ENCODE assay signal across 1 cellular context in the genomic region with DNA sequence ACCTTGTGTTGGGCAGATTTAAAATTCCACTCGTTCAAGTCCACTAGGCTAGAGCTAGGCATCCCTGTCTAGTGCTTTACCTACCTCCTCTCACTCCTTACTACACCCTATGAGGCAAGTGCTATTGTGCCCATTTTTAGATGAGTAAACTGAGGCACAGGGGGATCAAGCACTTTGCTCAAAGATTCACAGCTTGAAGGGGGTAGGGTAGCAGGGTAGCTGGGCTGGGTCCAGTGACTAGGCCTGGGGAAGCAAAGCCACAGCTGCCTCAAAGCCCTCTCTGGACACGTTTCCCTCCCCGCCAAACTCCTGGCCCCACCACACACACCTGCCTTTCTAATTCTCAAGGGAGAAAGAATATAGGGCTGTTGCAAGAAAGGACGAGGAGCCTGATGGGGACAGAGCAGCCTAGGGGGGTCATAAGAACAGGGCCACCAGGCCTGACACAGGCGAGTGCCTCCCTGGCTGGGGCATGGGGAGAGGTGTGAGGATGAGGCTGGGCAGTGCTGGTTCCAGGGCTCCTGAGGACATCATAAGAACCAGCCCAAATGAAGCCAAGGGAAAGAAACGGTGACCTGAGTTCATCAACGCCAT.
TF ChIP-seq lines count a peak whose summit lies in the region.

No MANE protein-coding gene starts in this region.

TF ChIP-seq in HepG2, 621 proteins besides CTCF, POLR2A, EP300 and RAD21 (continued from another document):
- TF ChIP-seq, protein P1, sequence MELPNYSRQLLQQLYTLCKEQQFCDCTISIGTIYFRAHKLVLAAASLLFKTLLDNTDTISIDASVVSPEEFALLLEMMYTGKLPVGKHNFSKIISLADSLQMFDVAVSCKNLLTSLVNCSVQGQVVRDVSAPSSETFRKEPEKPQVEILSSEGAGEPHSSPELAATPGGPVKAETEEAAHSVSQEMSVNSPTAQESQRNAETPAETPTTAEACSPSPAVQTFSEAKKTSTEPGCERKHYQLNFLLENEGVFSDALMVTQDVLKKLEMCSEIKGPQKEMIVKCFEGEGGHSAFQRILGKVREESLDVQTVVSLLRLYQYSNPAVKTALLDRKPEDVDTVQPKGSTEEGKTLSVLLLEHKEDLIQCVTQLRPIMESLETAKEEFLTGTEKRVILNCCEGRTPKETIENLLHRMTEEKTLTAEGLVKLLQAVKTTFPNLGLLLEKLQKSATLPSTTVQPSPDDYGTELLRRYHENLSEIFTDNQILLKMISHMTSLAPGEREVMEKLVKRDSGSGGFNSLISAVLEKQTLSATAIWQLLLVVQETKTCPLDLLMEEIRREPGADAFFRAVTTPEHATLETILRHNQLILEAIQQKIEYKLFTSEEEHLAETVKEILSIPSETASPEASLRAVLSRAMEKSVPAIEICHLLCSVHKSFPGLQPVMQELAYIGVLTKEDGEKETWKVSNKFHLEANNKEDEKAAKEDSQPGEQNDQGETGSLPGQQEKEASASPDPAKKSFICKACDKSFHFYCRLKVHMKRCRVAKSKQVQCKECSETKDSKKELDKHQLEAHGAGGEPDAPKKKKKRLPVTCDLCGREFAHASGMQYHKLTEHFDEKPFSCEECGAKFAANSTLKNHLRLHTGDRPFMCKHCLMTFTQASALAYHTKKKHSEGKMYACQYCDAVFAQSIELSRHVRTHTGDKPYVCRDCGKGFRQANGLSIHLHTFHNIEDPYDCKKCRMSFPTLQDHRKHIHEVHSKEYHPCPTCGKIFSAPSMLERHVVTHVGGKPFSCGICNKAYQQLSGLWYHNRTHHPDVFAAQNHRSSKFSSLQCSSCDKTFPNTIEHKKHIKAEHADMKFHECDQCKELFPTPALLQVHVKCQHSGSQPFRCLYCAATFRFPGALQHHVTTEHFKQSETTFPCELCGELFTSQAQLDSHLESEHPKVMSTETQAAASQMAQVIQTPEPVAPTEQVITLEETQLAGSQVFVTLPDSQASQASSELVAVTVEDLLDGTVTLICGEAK (IDR thresholded peaks at IDR 0.05), result no peak
- TF ChIP-seq, protein P1 (CRISPR knock-in tag; IDR thresholded peaks at IDR 0.05), result no peak
- TF ChIP-seq, protein P2, sequence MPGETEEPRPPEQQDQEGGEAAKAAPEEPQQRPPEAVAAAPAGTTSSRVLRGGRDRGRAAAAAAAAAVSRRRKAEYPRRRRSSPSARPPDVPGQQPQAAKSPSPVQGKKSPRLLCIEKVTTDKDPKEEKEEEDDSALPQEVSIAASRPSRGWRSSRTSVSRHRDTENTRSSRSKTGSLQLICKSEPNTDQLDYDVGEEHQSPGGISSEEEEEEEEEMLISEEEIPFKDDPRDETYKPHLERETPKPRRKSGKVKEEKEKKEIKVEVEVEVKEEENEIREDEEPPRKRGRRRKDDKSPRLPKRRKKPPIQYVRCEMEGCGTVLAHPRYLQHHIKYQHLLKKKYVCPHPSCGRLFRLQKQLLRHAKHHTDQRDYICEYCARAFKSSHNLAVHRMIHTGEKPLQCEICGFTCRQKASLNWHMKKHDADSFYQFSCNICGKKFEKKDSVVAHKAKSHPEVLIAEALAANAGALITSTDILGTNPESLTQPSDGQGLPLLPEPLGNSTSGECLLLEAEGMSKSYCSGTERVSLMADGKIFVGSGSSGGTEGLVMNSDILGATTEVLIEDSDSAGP (CRISPR knock-in tag; IDR thresholded peaks at IDR 0.05; ENCODE audit: borderline replicate concordance), result no peak
- TF ChIP-seq ZNF101 (CRISPR knock-in tag; IDR thresholded peaks at IDR 0.05; ENCODE audit: borderline replicate concordance, low read depth), result no peak
- no peak for TF ChIP-seq ZZZ3 (CRISPR knock-in tag; IDR thresholded peaks at IDR 0.05; ENCODE audit: borderline replicate concordance)
- TF ChIP-seq GABPB1 (CRISPR knock-in tag; IDR thresholded peaks at IDR 0.05), result no peak
